ENCODE assay signal across 8 cellular contexts in genomic region chr17:81401727-81402529, GRCh38. TPM values are rescaled to one million over a fixed set of nuclear protein-coding genes. Genes with fewer than 3 reads are reported as not detected.
DNase-seq lines count a peak whose midpoint lies in the region; ATAC-seq and TF ChIP-seq lines count a peak whose summit lies in the region.

No MANE protein-coding gene starts in this region.

- 37% methylated on average over 19 of the region's 19 CpGs for WGBS in smooth muscle cell (ENCODE audit: low lambda C conversion rate)

- peaks cover 57% of the 10 kb centered on the region for H3K27me3 Mint-ChIP-seq in activated T-cell treated with anti-CD3 and anti-CD28 coated beads, Interleukin-2, amount 50 U/mL, for 72 hours (ENCODE audit: low read depth)
- peaks cover 74% of the 10 kb centered on the region for H3K27me3 Mint-ChIP-seq in T-helper 17 cell

- DNase-seq in activated T-cell treated with anti-CD3 and anti-CD28 coated beads, Interleukin-2, amount 50 U/mL, for 72 hours = peak in 1 of 2 donors; percentile 34
- no peak for DNase-seq in activated T-cell treated with anti-CD3 and anti-CD28 coated beads, Interleukin-2, amount 50 U/mL, for 1 hour
- DNase-seq in T-helper 17 cell (no peak), right atrium auricular region (ENCODE audit: low spot score) (no peak), smooth muscle cell (lab: John Stamatoyannopoulos, UW; ENCODE audit: unreplicated experiment) (no peak), activated gamma-delta T cell treated with Interleukin-2 at 50 U/mL for 16 hours (no peak)
- no peak for DNase-seq in stimulated activated CD4-positive, alpha-beta T cell treated with anti-CD3 and anti-CD28 coated beads, Interleukin-15, amount 100 ng/mL, for 24 hours
- DNase-seq in stimulated activated CD4-positive, alpha-beta T cell treated with anti-CD3 and anti-CD28 coated beads, Interleukin-1b, Interleukin-23, amount 100 ng/mL, for 48 hours = no peak

- H3K4me3 Mint-ChIP-seq in activated T-cell treated with anti-CD3 and anti-CD28 coated beads, Interleukin-2, amount 50 U/mL, for 72 hours = no peak overlapping the region
- H3K4me3 Mint-ChIP-seq in T-helper 17 cell = peak overlapping the region; percentile 31

- peaks cover 94% of the 10 kb centered on the region for H3K79me2 ChIP-seq in smooth muscle cell (ENCODE audit: low read depth)

- H3K36me3 Mint-ChIP-seq in activated T-cell treated with anti-CD3 and anti-CD28 coated beads, Interleukin-2, amount 50 U/mL, for 72 hours (ENCODE audit: insufficient read depth in 2 of 2) = peaks cover 2 to 5% of the 10 kb centered on the region in 2 donors
- peaks cover 3% of the 10 kb centered on the region for H3K36me3 Mint-ChIP-seq in T-helper 17 cell (ENCODE audit: low read depth)

- H3K9me3 ChIP-seq in T-helper 17 cell (ENCODE audit: control insufficient read depth, low read length, poor library complexity, severe bottlenecking) = no peaks in the 10 kb centered on the region
- H3K9me3 ChIP-seq in right atrium auricular region = no peaks in the 10 kb centered on the region
- H3K9me3 ChIP-seq in smooth muscle cell (replicated peaks; ENCODE audit: low read depth) = no peaks in the 10 kb centered on the region

- H2AFZ ChIP-seq in smooth muscle cell (ENCODE audit: low read depth) = no peak overlapping the region

- H3F3A ChIP-seq in smooth muscle cell (ENCODE audit: low read depth) = peaks cover 12% of the 10 kb centered on the region

- TF ChIP-seq CTCF in right atrium auricular region (IDR thresholded peaks at IDR 0.05) (peak in 1 of 2 donors; percentile 44), smooth muscle cell (IDR thresholded peaks at IDR 0.05; ENCODE audit: borderline replicate concordance, insufficient read depth, poor library complexity, severe bottlenecking) (peak; percentile 32)

- peak overlapping the region in 1 of 2 donors; percentile 18 for H3K4me3 ChIP-seq in right atrium auricular region
- no peak overlapping the region for H3K4me3 ChIP-seq in smooth muscle cell

- ATAC-seq in activated T-cell treated with anti-CD3 and anti-CD28 coated beads, Interleukin-2, amount 50 U/mL, for 72 hours (replicated peaks in 1 of 2) = peak; percentile 37 to 47
- ATAC-seq in T-helper 17 cell = no peak

- H3K27ac ChIP-seq in right atrium auricular region (peak overlapping the region; percentile 95 to 98), smooth muscle cell (ENCODE audit: low read depth) (peak overlapping the region; percentile 79)

- no peaks in the 10 kb centered on the region for H3K9me3 Mint-ChIP-seq in activated T-cell treated with anti-CD3 and anti-CD28 coated beads, Interleukin-2, amount 50 U/mL, for 72 hours

- H3K27me3 ChIP-seq in right atrium auricular region (no peaks in the 10 kb centered on the region), smooth muscle cell (ENCODE audit: low read depth) (no peaks in the 10 kb centered on the region)

- H3K4me1 ChIP-seq in right atrium auricular region (peaks cover 6 to 74% of the 10 kb centered on the region in 2 donors), smooth muscle cell (ENCODE audit: low read depth) (peaks cover 64% of the 10 kb centered on the region)

- H3K9ac ChIP-seq in smooth muscle cell (ENCODE audit: low read depth) = peak overlapping the region; percentile 3

- no peaks in the 10 kb centered on the region for H3K36me3 ChIP-seq in right atrium auricular region
- H3K36me3 ChIP-seq in smooth muscle cell (ENCODE audit: low read depth) = no peaks in the 10 kb centered on the region

- peak overlapping the region; percentile 98 for H3K4me2 ChIP-seq in smooth muscle cell

- H3K4me1 Mint-ChIP-seq in activated T-cell treated with anti-CD3 and anti-CD28 coated beads, Interleukin-2, amount 50 U/mL, for 72 hours (ENCODE audit: low read depth) = peaks cover 10% of the 10 kb centered on the region
- peaks cover 18% of the 10 kb centered on the region for H3K4me1 Mint-ChIP-seq in T-helper 17 cell

- H4K20me1 ChIP-seq in smooth muscle cell (ENCODE audit: low read depth) = no peaks in the 10 kb centered on the region

- no peak overlapping the region for H3K27ac Mint-ChIP-seq in activated T-cell treated with anti-CD3 and anti-CD28 coated beads, Interleukin-2, amount 50 U/mL, for 72 hours
- H3K27ac Mint-ChIP-seq in T-helper 17 cell = no peak overlapping the region

RNA-seq across cellular contexts. Expression of gene BAHCC1, which starts 6.7 kb away (rescaled TPM):
- total RNA-seq in activated T-cell treated with anti-CD3 and anti-CD28 coated beads, Interleukin-2, amount 50 U/mL, for 72 hours = under 1 TPM; 0.02 to 0.14 TPM
- total RNA-seq in T-helper 17 cell (under 1 TPM; 0.22 to 0.29 TPM), right atrium auricular region (10 to 100 TPM in 1 of 2 donors, 1 to 10 TPM in 1; 5.8 to 12.7 TPM), smooth muscle cell (4.6 and 5.4 TPM in 2 replicates)
- polyA plus RNA-seq in smooth muscle cell = 3.2 and 3.9 TPM in 2 replicates
